In genomic region chr3:119352863-119353527, GRCh38 we compare ENCODE assay signal across 8 cellular contexts. TPM values are rescaled to one million over a fixed set of nuclear protein-coding genes. Genes with fewer than 3 reads are reported as not detected.
DNase-seq lines count a peak whose midpoint lies in the region; ATAC-seq and TF ChIP-seq lines count a peak whose summit lies in the region.

No MANE protein-coding gene starts in this region.

- ATAC-seq in HG03469 (IDR thresholded peaks at IDR 0.05; ENCODE audit: unreplicated experiment) (peak; percentile 27), WTC11 (peak; percentile 10), upper lobe of right lung (peak; percentile 76)

- H3K27ac ChIP-seq in hepatocyte (peak overlapping the region; percentile 61), upper lobe of right lung (peak overlapping the region; percentile 51)

- intact Hi-C loops in upper lobe of right lung (cut with DNase I), result no loop called here

- CTCF ChIA-PET in WTC11 (lab: Charles Lee), result interaction anchor here (0.5 to 3.0 kb wide), 23 partner anchors 9 to 255 kb away, joined by 3 to 28 read pairs (median 4); partner anchors contain the start of genes ARHGAP31, B4GALT4 and TEX55

- no peaks in the 10 kb centered on the region for H3K9me3 ChIP-seq in hepatocyte (ENCODE audit: low read depth)
- H3K9me3 ChIP-seq in upper lobe of right lung, result no peaks in the 10 kb centered on the region

- H3K4me1 ChIP-seq in hepatocyte (ENCODE audit: insufficient read depth) (peaks cover 24% of the 10 kb centered on the region), upper lobe of right lung (peaks cover 69% of the 10 kb centered on the region)

- H3K27me3 ChIP-seq in hepatocyte (no peaks in the 10 kb centered on the region), upper lobe of right lung (no peaks in the 10 kb centered on the region)

- peak overlapping the region; percentile 42 for H3K4me2 ChIP-seq in hepatocyte

- DNase-seq in DMS53 (lab: John Stamatoyannopoulos, UW) (peak; percentile 21), DMS53 treated with DMSO at 0.1 percent for 48 hours (lab: John Stamatoyannopoulos, UW; ENCODE audit: unreplicated experiment) (no peak), WTC11 (ENCODE audit: low spot score) (no peak), hepatocyte (ENCODE audit: low spot score) (peak; percentile 50), upper lobe of right lung (no peak), NCI-H128 (lab: John Stamatoyannopoulos, UW; ENCODE audit: unreplicated experiment) (no peak), NCI-H1694 treated with DMSO at 0.1 percent for 48 hours (lab: John Stamatoyannopoulos, UW) (no peak)

- H3K4me3 Mint-ChIP-seq in WTC11, result no peak overlapping the region

- H3K36me3 ChIP-seq in hepatocyte (replicated peaks; ENCODE audit: insufficient read depth, low read depth) (no peaks in the 10 kb centered on the region), upper lobe of right lung (no peaks in the 10 kb centered on the region)

- WGBS in hepatocyte (ENCODE audit: low lambda C conversion rate, missing lambda C conversion rate), result 64% methylated on average over 6 of the region's 6 CpGs

- peaks cover 66% of the 10 kb centered on the region for H3K4me1 Mint-ChIP-seq in WTC11

- no peaks in the 10 kb centered on the region for H4K20me1 ChIP-seq in hepatocyte (ENCODE audit: insufficient read depth, poor library complexity, severe bottlenecking)

- H3K9me3 Mint-ChIP-seq in WTC11, result peaks cover 3% of the 10 kb centered on the region; the same call in 1 of the 2 replicates

- TF ChIP-seq CTCF in WTC11 (IDR thresholded peaks at IDR 0.05) (no peak), hepatocyte (IDR thresholded peaks at IDR 0.05; ENCODE audit: poor library complexity) (peak; percentile 42), upper lobe of right lung (IDR thresholded peaks at IDR 0.05) (peak; percentile 46)

- peaks cover 3% of the 10 kb centered on the region; the same call in 1 of the 2 replicates for H3K36me3 Mint-ChIP-seq in WTC11

- H3K27ac Mint-ChIP-seq in WTC11, result 0 out of 2 replicates have a peak overlapping the region, but pooled peaks have one; percentile 48

- no peaks in the 10 kb centered on the region for H3K79me2 ChIP-seq in hepatocyte

- no peak overlapping the region for H2AFZ ChIP-seq in hepatocyte

- POLR2A ChIA-PET in WTC11 (lab: Charles Lee), result interaction anchor here (1.1 to 1.7 kb wide), 3 partner anchors 8 to 112 kb away, joined by 5 to 6 read pairs (median 5); partner anchors contain the start of gene B4GALT4

- H3K4me3 ChIP-seq in hepatocyte (no peak overlapping the region), upper lobe of right lung (no peak overlapping the region)

- no peaks in the 10 kb centered on the region for H3K27me3 Mint-ChIP-seq in WTC11 (ENCODE audit: low read depth)

- no peaks in the 10 kb centered on the region for H3K9me2 ChIP-seq in hepatocyte (replicated peaks; ENCODE audit: insufficient read depth)

TF ChIP-seq in WTC11, 78 proteins besides CTCF, POLR2A, EP300 and RAD21:
- no peak for TF ChIP-seq MYBL2 (CRISPR knock-in tag; IDR thresholded peaks at IDR 0.05)
- no peak for TF ChIP-seq NFATC4 (CRISPR knock-in tag; IDR thresholded peaks at IDR 0.05)
- TF ChIP-seq, protein P1, sequence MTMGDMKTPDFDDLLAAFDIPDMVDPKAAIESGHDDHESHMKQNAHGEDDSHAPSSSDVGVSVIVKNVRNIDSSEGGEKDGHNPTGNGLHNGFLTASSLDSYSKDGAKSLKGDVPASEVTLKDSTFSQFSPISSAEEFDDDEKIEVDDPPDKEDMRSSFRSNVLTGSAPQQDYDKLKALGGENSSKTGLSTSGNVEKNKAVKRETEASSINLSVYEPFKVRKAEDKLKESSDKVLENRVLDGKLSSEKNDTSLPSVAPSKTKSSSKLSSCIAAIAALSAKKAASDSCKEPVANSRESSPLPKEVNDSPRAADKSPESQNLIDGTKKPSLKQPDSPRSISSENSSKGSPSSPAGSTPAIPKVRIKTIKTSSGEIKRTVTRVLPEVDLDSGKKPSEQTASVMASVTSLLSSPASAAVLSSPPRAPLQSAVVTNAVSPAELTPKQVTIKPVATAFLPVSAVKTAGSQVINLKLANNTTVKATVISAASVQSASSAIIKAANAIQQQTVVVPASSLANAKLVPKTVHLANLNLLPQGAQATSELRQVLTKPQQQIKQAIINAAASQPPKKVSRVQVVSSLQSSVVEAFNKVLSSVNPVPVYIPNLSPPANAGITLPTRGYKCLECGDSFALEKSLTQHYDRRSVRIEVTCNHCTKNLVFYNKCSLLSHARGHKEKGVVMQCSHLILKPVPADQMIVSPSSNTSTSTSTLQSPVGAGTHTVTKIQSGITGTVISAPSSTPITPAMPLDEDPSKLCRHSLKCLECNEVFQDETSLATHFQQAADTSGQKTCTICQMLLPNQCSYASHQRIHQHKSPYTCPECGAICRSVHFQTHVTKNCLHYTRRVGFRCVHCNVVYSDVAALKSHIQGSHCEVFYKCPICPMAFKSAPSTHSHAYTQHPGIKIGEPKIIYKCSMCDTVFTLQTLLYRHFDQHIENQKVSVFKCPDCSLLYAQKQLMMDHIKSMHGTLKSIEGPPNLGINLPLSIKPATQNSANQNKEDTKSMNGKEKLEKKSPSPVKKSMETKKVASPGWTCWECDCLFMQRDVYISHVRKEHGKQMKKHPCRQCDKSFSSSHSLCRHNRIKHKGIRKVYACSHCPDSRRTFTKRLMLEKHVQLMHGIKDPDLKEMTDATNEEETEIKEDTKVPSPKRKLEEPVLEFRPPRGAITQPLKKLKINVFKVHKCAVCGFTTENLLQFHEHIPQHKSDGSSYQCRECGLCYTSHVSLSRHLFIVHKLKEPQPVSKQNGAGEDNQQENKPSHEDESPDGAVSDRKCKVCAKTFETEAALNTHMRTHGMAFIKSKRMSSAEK (CRISPR knock-in tag; IDR thresholded peaks at IDR 0.05; ENCODE audit: borderline replicate concordance), result no peak
- no peak for TF ChIP-seq ATF3 (CRISPR knock-in tag; conservative IDR thresholded peaks at IDR 0.05)
- no peak for TF ChIP-seq SOX15 (CRISPR knock-in tag; IDR thresholded peaks at IDR 0.05)
- no peak for TF ChIP-seq NR1H2 (CRISPR knock-in tag; IDR thresholded peaks at IDR 0.05)
- TF ChIP-seq TEAD4 (CRISPR knock-in tag; IDR thresholded peaks at IDR 0.05), result no peak
- no peak for TF ChIP-seq GABPB1 (CRISPR knock-in tag; IDR thresholded peaks at IDR 0.05)
- TF ChIP-seq, protein P2, sequence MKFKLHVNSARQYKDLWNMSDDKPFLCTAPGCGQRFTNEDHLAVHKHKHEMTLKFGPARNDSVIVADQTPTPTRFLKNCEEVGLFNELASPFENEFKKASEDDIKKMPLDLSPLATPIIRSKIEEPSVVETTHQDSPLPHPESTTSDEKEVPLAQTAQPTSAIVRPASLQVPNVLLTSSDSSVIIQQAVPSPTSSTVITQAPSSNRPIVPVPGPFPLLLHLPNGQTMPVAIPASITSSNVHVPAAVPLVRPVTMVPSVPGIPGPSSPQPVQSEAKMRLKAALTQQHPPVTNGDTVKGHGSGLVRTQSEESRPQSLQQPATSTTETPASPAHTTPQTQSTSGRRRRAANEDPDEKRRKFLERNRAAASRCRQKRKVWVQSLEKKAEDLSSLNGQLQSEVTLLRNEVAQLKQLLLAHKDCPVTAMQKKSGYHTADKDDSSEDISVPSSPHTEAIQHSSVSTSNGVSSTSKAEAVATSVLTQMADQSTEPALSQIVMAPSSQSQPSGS (CRISPR knock-in tag; IDR thresholded peaks at IDR 0.05; ENCODE audit: borderline replicate concordance, low read depth), result no peak

RNA-seq across cellular contexts. Expression of gene ARHGAP31, which starts 58.8 kb away (rescaled TPM):
- total RNA-seq in WTC11 (2021), result 3.7 to 7.2 TPM (median 4.2 TPM) in 3 replicates
- 6.4 and 7.3 TPM in 2 replicates for total RNA-seq in hepatocyte
- polyA plus RNA-seq in hepatocyte, result 2.9 and 3.2 TPM in 2 replicates
- total RNA-seq in upper lobe of right lung, result 117 TPM

Comparison
In these comparisons a context has a peak if more than half of its experiments do, and no peak if none do; other contexts are left out.
1. DNase-seq: peak in DMS53 (single experiment) and hepatocyte (single experiment); none in DMS53 treated with DMSO at 0.1 percent for 48 hours (single experiment), WTC11 (single experiment), upper lobe of right lung (single experiment), NCI-H128 (single experiment) and NCI-H1694 treated with DMSO at 0.1 percent for 48 hours (single experiment).
2. ATAC-seq: peak in every context shown above with its lines; median percentile 76 in upper lobe of right lung; 27 in HG03469; 10 in WTC11.
3. RNA of gene ARHGAP31, which starts 58.8 kb away (total RNA-seq): 117 TPM in upper lobe of right lung (single experiment); 6.4 to 7.3 TPM in hepatocyte and 3.7 to 7.2 TPM in WTC11; every median in the first group is over 10 times any median in the second.